24 cellular contexts compared by ENCODE assay signal in the genomic region with DNA sequence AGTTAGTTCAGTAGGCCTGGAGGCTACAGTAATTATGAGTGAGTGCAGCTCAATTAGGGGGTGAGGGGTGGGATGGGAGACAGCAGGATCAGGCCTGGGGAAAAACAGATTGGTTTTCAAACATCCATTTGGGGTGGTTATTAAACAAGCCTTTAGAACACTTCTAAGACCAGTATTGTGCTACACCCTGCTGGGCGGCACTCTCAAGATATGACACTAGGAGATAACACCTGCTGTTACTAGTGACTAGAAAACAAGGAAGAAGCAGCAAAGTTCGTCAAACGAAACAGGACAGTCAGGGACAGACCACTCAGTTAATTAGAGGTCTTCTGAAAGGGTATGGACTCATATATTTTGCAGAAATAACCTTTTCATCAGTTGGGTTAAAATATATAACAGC.
A peak's percentile ranks its signal among the peaks of the same experiment; 100 is the strongest.
DNase-seq lines count a peak whose midpoint lies in the region; ATAC-seq, FAIRE-seq and TF ChIP-seq lines count a peak whose summit lies in the region.
"Had no signal": no experiment of that assay in that cellular context is flagged by ENCODE, and none has a peak within 500 bp of the region (broad histone marks: within the 10 kb centered on the region; RNA-seq: fewer than 3 reads in every experiment).

No MANE protein-coding gene starts in this region.

- peaks cover 0 to 4% (median 0%) of the 10 kb centered on the region in 8 donors for H3K9me3 Mint-ChIP-seq in CD4-positive, alpha-beta memory T cell
- H3K9me3 Mint-ChIP-seq: activated naive CD4-positive, alpha-beta T cell treated with anti-CD3 and anti-CD28 coated beads, Interleukin-2, amount 50 U/mL, for 24 hours; dendritic cell treated with granulocyte-macrophage colony-stimulating factor and Interleukin-4, amounts not matched to agents 40 ng/mL and 50 ng/mL, for 4 days; IgD-negative memory B cell; immature natural killer cell; naive thymus-derived CD8-positive, alpha-beta T cell; stimulated activated effector memory CD8-positive, alpha-beta T cell treated with anti-CD3 and anti-CD28 coated beads, Interleukin-12 subunit alpha, Interleukin-12 subunit beta, amount 100 ng/mL, for 72 hours; type B pancreatic cell had no signal

- no peak overlapping the region for H3K4me2 ChIP-seq in hepatocyte

- no peaks in the 10 kb centered on the region for H3K9me3 ChIP-seq in hepatocyte (ENCODE audit: low read depth)
- H3K9me3 ChIP-seq in CD4-positive, alpha-beta memory T cell (ENCODE audit: control insufficient read depth in 1 of 2, low read length in 2 of 2): no peaks in the 10 kb centered on the region
- no peaks in the 10 kb centered on the region for H3K9me3 ChIP-seq in T-helper 17 cell (ENCODE audit: control insufficient read depth, low read length, poor library complexity, severe bottlenecking)
- H3K9me3 ChIP-seq: HAP-1, lower lobe of right lung, psoas muscle had no signal

- H3K4me3 ChIP-seq in hepatocyte: no peak overlapping the region
- H3K4me3 ChIP-seq in CD4-positive, alpha-beta memory T cell (ENCODE audit: low read length in 2 of 2): no peak overlapping the region
- H3K4me3 ChIP-seq: HAP-1, lower lobe of right lung, psoas muscle had no signal

- H3K36me3 ChIP-seq in hepatocyte (replicated peaks; ENCODE audit: insufficient read depth, low read depth): no peaks in the 10 kb centered on the region
- H3K36me3 ChIP-seq in CD4-positive, alpha-beta memory T cell (ENCODE audit: insufficient read depth, low read length): no peaks in the 10 kb centered on the region
- H3K36me3 ChIP-seq: HAP-1, lower lobe of right lung had no signal

- POLR2A ChIA-PET in CD4-positive, alpha-beta memory T cell (lab: Charles Lee; ENCODE audit: partially characterized antibody): no interaction called here

- H3K4me1 Mint-ChIP-seq in CD4-positive, alpha-beta memory T cell: peaks cover 0 to 4% (median 0%) of the 10 kb centered on the region in 4 donors
- H3K4me1 Mint-ChIP-seq in T-helper 17 cell: peaks cover 6% of the 10 kb centered on the region
- H3K4me1 Mint-ChIP-seq: immature natural killer cell had no signal

- no peaks in the 10 kb centered on the region for H3K27me3 Mint-ChIP-seq in CD4-positive, alpha-beta memory T cell
- H3K27me3 Mint-ChIP-seq in T-helper 17 cell: no peaks in the 10 kb centered on the region
- H3K27me3 Mint-ChIP-seq: activated naive CD4-positive, alpha-beta T cell treated with anti-CD3 and anti-CD28 coated beads, Interleukin-2, amount 50 U/mL, for 24 hours; IgD-negative memory B cell; naive thymus-derived CD8-positive, alpha-beta T cell had no signal

- 75% methylated on average over 3 of the region's 3 CpGs for WGBS in hepatocyte (ENCODE audit: low lambda C conversion rate, missing lambda C conversion rate)

- no peak overlapping the region for H3K27ac Mint-ChIP-seq in CD4-positive, alpha-beta memory T cell
- no peak overlapping the region for H3K27ac Mint-ChIP-seq in T-helper 17 cell
- H3K27ac Mint-ChIP-seq: activated CD4-positive, alpha-beta T cell treated with anti-CD3 and anti-CD28 coated beads, Interleukin-2, amount 10 ng/mL, durations not matched to agents 24 days and 14 days; activated naive CD4-positive, alpha-beta T cell treated with anti-CD3 and anti-CD28 coated beads, Interleukin-2, amount 50 U/mL, for 24 hours; dendritic cell treated with granulocyte-macrophage colony-stimulating factor and Interleukin-4, amounts not matched to agents 40 ng/mL and 50 ng/mL, for 4 days; IgD-negative memory B cell; immature natural killer cell; stimulated activated effector memory CD8-positive, alpha-beta T cell treated with anti-CD3 and anti-CD28 coated beads, Interleukin-12 subunit alpha, Interleukin-12 subunit beta, amount 100 ng/mL, for 72 hours; T-helper 2 cell treated with Interferon-gamma antibody and Interleukin-4, amounts not matched to agents 5 μg/mL and 100 μg/mL, for 36 hours; type B pancreatic cell had no signal

- no peaks in the 10 kb centered on the region for H4K20me1 ChIP-seq in hepatocyte (ENCODE audit: insufficient read depth, poor library complexity, severe bottlenecking)

- peak; percentile 56 for FAIRE-seq in GM12892 (lab: Jason Lieb, UNC)

- H3K9me2 ChIP-seq in hepatocyte (replicated peaks; ENCODE audit: insufficient read depth): no peaks in the 10 kb centered on the region

- no peak overlapping the region for H3K27ac ChIP-seq in hepatocyte
- H3K27ac ChIP-seq in CD4-positive, alpha-beta memory T cell (ENCODE audit: low read depth, low read length): no peak overlapping the region
- H3K27ac ChIP-seq: epithelial cell of prostate, lower lobe of right lung, psoas muscle had no signal

- no peak for TF ChIP-seq POLR2A in GM12892 (IDR thresholded peaks at IDR 0.05; ENCODE audit: low read depth, low read length)

- no peaks in the 10 kb centered on the region for H3K79me2 ChIP-seq in hepatocyte

- H3K27me3 ChIP-seq in hepatocyte: peaks cover 4% of the 10 kb centered on the region
- no peaks in the 10 kb centered on the region for H3K27me3 ChIP-seq in CD4-positive, alpha-beta memory T cell (ENCODE audit: insufficient read depth, low read length)

- H3K4me1 ChIP-seq in hepatocyte (ENCODE audit: insufficient read depth): no peaks in the 10 kb centered on the region
- H3K4me1 ChIP-seq in CD4-positive, alpha-beta memory T cell (ENCODE audit: insufficient read depth, low read length): no peaks in the 10 kb centered on the region
- H3K4me1 ChIP-seq: HAP-1, lower lobe of right lung, psoas muscle had no signal

- H3K36me3 Mint-ChIP-seq in CD4-positive, alpha-beta memory T cell: no peaks in the 10 kb centered on the region
- H3K36me3 Mint-ChIP-seq in T-helper 17 cell (ENCODE audit: low read depth): peaks cover 3% of the 10 kb centered on the region
- H3K36me3 Mint-ChIP-seq: activated naive CD4-positive, alpha-beta T cell treated with anti-CD3 and anti-CD28 coated beads, Interleukin-2, amount 50 U/mL, for 24 hours; IgD-negative memory B cell; immature natural killer cell; stimulated activated effector memory CD8-positive, alpha-beta T cell treated with anti-CD3 and anti-CD28 coated beads, Interleukin-12 subunit alpha, Interleukin-12 subunit beta, amount 100 ng/mL, for 72 hours; type B pancreatic cell had no signal

- CTCF ChIA-PET in CD4-positive, alpha-beta memory T cell (lab: Charles Lee; ENCODE audit: partially characterized antibody): no interaction called here

- no peak overlapping the region for H3K4me3 Mint-ChIP-seq in CD4-positive, alpha-beta memory T cell
- no peak overlapping the region for H3K4me3 Mint-ChIP-seq in T-helper 17 cell
- H3K4me3 Mint-ChIP-seq: activated CD4-positive, alpha-beta T cell treated with anti-CD3 and anti-CD28 coated beads, Interleukin-2, amount 10 ng/mL, durations not matched to agents 24 days and 14 days; activated naive CD4-positive, alpha-beta T cell treated with anti-CD3 and anti-CD28 coated beads, Interleukin-2, amount 50 U/mL, for 24 hours; dendritic cell treated with granulocyte-macrophage colony-stimulating factor and Interleukin-4, amounts not matched to agents 40 ng/mL and 50 ng/mL, for 4 days; immature natural killer cell; naive thymus-derived CD8-positive, alpha-beta T cell; stimulated activated effector memory CD8-positive, alpha-beta T cell treated with anti-CD3 and anti-CD28 coated beads, Interleukin-12 subunit alpha, Interleukin-12 subunit beta, amount 100 ng/mL, for 72 hours; T-helper 2 cell treated with Interferon-gamma antibody and Interleukin-4, amounts not matched to agents 5 μg/mL and 100 μg/mL, for 36 hours; type B pancreatic cell had no signal

- DNase-seq in GM12892 (ENCODE audit: insufficient read length) (no peak), NCI-H2227 treated with DMSO at 0.1 percent for 48 hours (lab: John Stamatoyannopoulos, UW) (peak; percentile 74), hepatocyte (ENCODE audit: low spot score) (no peak), T-helper 17 cell (no peak), Ammon's horn (ENCODE audit: low spot score) (no peak)
- no peak for DNase-seq in CD4-positive, alpha-beta memory T cell
- DNase-seq: activated CD4-positive, alpha-beta T cell treated with anti-CD3 and anti-CD28 coated beads, Interleukin-2, amount 10 ng/mL, durations not matched to agents 24 days and 14 days; activated T-cell treated with anti-CD3 and anti-CD28 coated beads for 4 hours; immature natural killer cell; lower lobe of right lung; MV-4-11; naive thymus-derived CD8-positive, alpha-beta T cell; psoas muscle; Right ventricle myocardium superior had no signal

- ATAC-seq in GM21447 (IDR thresholded peaks at IDR 0.05; ENCODE audit: unreplicated experiment) (peak; percentile 66), GM19452 (IDR thresholded peaks at IDR 0.05; ENCODE audit: unreplicated experiment) (no peak), T-helper 17 cell (no peak)
- ATAC-seq: lower lobe of right lung; naive thymus-derived CD8-positive, alpha-beta T cell; psoas muscle; stimulated activated effector memory CD8-positive, alpha-beta T cell treated with anti-CD3 and anti-CD28 coated beads, Interleukin-12 subunit alpha, Interleukin-12 subunit beta, amount 100 ng/mL, for 72 hours had no signal

- TF ChIP-seq CTCF in hepatocyte (IDR thresholded peaks at IDR 0.05; ENCODE audit: poor library complexity): no peak

- intact Hi-C loops in CD4-positive, alpha-beta memory T cell (cut with micrococcal nuclease): no loop called here

- peak overlapping the region; percentile 2 for H2AFZ ChIP-seq in hepatocyte
